17 cellular contexts compared by ENCODE assay signal in the genomic region with DNA sequence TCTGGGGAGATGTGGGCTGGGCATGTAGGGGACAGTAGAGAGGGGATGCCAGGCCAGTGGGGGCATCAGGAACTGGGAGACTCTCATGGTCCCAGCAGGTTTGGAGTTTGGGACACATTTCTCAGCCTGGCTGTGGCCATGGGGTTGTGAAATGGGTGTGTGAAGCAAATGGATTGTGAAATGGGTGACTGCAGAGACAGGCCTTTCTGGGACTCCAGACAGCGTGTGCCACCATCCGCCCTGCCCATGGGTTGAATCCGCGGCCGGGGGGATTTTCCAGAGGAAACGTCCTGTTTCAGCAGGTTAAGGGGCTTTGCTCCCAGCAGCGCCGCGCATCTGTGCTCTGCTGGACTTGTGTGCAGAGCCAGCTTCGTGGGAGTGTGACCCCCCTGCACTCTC. TPM values are rescaled to one million over a fixed set of nuclear protein-coding genes. Genes with fewer than 3 reads are reported as not detected.
DNase-seq lines count a peak whose midpoint lies in the region; ATAC-seq and TF ChIP-seq lines count a peak whose summit lies in the region.
"Had no signal": no experiment of that assay in that cellular context is flagged by ENCODE, and none has a peak within 500 bp of the region (broad histone marks: within the 10 kb centered on the region; RNA-seq: fewer than 3 reads in every experiment).

No MANE protein-coding gene starts in this region.

- H3K4me1 Mint-ChIP-seq in CD14-positive monocyte, result peaks cover 32% of the 10 kb centered on the region
- H3K4me1 Mint-ChIP-seq in effector memory CD8-positive, alpha-beta T cell (ENCODE audit: low read depth in 2 of 2), result peaks cover 11 to 17% of the 10 kb centered on the region in 2 donors

- no peaks in the 10 kb centered on the region for H3K27me3 ChIP-seq in psoas muscle (ENCODE audit: insufficient read depth in 3 of 3, low read length in 2 of 3)
- H3K27me3 ChIP-seq: pancreas, vagina had no signal

- TF ChIP-seq POLR2A in erythroblast (IDR thresholded peaks at IDR 0.05; ENCODE audit: low read length), result no peak

- intact Hi-C loops in CD14-positive monocyte (cut with micrococcal nuclease) (loop anchor here in 1 of 2 donors (10.0 kb wide), 2 partner anchors 89 to 339 kb away; a partner anchor contains a TSS), psoas muscle (cut with DNase I) (no loop called here)

- no peaks in the 10 kb centered on the region for H3K9me3 ChIP-seq in psoas muscle
- H3K9me3 ChIP-seq: BLaER1 treated with 17β-estradiol and CSF1 and Interleukin-3, amounts not matched to agents 10 nM and 100 nM; pancreas; vagina had no signal

- no peak for ATAC-seq in effector memory CD8-positive, alpha-beta T cell (replicated peaks)
- peak in 3 of 4 donors; percentile 21 to 47 (median 44) for ATAC-seq in psoas muscle
- ATAC-seq in GM18907 (IDR thresholded peaks at IDR 0.05; ENCODE audit: unreplicated experiment), result no peak
- ATAC-seq: pancreas had no signal

- H3K27me3 Mint-ChIP-seq in CD14-positive monocyte (ENCODE audit: low read depth in 3 of 3), result peaks cover 30 to 49% (median 32%) of the 10 kb centered on the region in 3 donors
- H3K27me3 Mint-ChIP-seq in effector memory CD8-positive, alpha-beta T cell, result peaks cover 24 to 58% of the 10 kb centered on the region in 2 donors

- DNase-seq in CD14-positive monocyte (ENCODE audit: low spot score) (peak; percentile 64), NOMO-1 treated with dmso at 0.1 percent for 144 hours (lab: John Stamatoyannopoulos, UW; ENCODE audit: unreplicated experiment) (peak; percentile 23), psoas muscle (peak; percentile 59 to 75), retina (no peak), erythroblast (lab: John Stamatoyannopoulos, UW) (no peak), NCI-H1417 treated with DMSO at 0.1 percent for 48 hours (lab: John Stamatoyannopoulos, UW) (no peak)
- no peak for DNase-seq in effector memory CD8-positive, alpha-beta T cell
- DNase-seq: activated gamma-delta T cell, EL, NCI-H526, pancreas, SHP77 treated with DMSO at 0.1 percent for 48 hours had no signal

- H3K27ac Mint-ChIP-seq in CD14-positive monocyte, result peak overlapping the region in 5 of 7 donors; percentile 46 to 86 (median 66)
- H3K27ac Mint-ChIP-seq in effector memory CD8-positive, alpha-beta T cell, result peak overlapping the region; percentile 64 to 73

- peaks cover 0 to 10% (median 4%) of the 10 kb centered on the region in 7 donors for H3K9me3 Mint-ChIP-seq in CD14-positive monocyte
- H3K9me3 Mint-ChIP-seq in effector memory CD8-positive, alpha-beta T cell, result no peaks in the 10 kb centered on the region
- H3K9me3 Mint-ChIP-seq: IgD-negative memory B cell had no signal

- peaks cover 73% of the 10 kb centered on the region for H3K4me1 ChIP-seq in psoas muscle

- H3K4me3 ChIP-seq in psoas muscle, result no peak overlapping the region
- H3K4me3 ChIP-seq: BLaER1 treated with 17β-estradiol and CSF1 and Interleukin-3, amounts not matched to agents 10 nM and 100 nM; cardiac muscle cell; pancreas; vagina had no signal

- 46 to 68% (median 51%) methylated on average over 10 of the region's 10 CpGs for WGBS in psoas muscle, 3 donors

- TF ChIP-seq CTCF in CD14-positive monocyte (IDR thresholded peaks at IDR 0.05) (no peak), psoas muscle (IDR thresholded peaks at IDR 0.05) (no peak)

- H3K4me3 Mint-ChIP-seq in CD14-positive monocyte, result peak overlapping the region; percentile 33 to 38
- H3K4me3 Mint-ChIP-seq in effector memory CD8-positive, alpha-beta T cell, result no peak overlapping the region

- peak overlapping the region; percentile 83 for H3K27ac ChIP-seq in psoas muscle
- H3K27ac ChIP-seq: BLaER1 treated with 17β-estradiol and CSF1 and Interleukin-3, amounts not matched to agents 10 nM and 100 nM; cardiac muscle cell; pancreas; vagina had no signal

- no peaks in the 10 kb centered on the region for H3K36me3 ChIP-seq in psoas muscle (ENCODE audit: insufficient read depth in 1 of 2, low read depth in 1 of 2)
- H3K36me3 ChIP-seq: BLaER1 treated with 17β-estradiol and CSF1 and Interleukin-3, amounts not matched to agents 10 nM and 100 nM; cardiac muscle cell; pancreas; vagina had no signal

- peaks cover 0 to 4% of the 10 kb centered on the region in 2 donors for H3K36me3 Mint-ChIP-seq in CD14-positive monocyte
- H3K36me3 Mint-ChIP-seq in effector memory CD8-positive, alpha-beta T cell (ENCODE audit: insufficient read depth), result peaks cover 22% of the 10 kb centered on the region
- H3K36me3 Mint-ChIP-seq: IgD-negative memory B cell had no signal

RNA-seq across cellular contexts. Expression of a gene that starts 3.7 kb away (rescaled TPM):
- under 1 TPM; 0.59 to 0.73 TPM for polyA plus RNA-seq in CD14-positive monocyte
- total RNA-seq in psoas muscle, result 10 to 100 TPM in 3 of 4 donors, 1 to 10 TPM in 1; 8.9 to 19.5 (median 15.6) TPM
- 10 to 100 TPM; 17.1 to 34.0 (median 30.7) TPM for polyA plus RNA-seq in psoas muscle

Comparison
In these comparisons a context has a peak if more than half of its experiments do, and no peak if none do; other contexts are left out.
1. DNase-seq: peak in CD14-positive monocyte (single experiment), NOMO-1 treated with dmso at 0.1 percent for 144 hours (single experiment) and psoas muscle (2 of 2); none in effector memory CD8-positive, alpha-beta T cell (0 of 3), retina (single experiment), erythroblast (0 of 2) and NCI-H1417 treated with DMSO at 0.1 percent for 48 hours (single experiment).
2. H3K4me3 Mint-ChIP-seq: peak in CD14-positive monocyte (2 of 2); none in effector memory CD8-positive, alpha-beta T cell (0 of 2).
3. ATAC-seq: peak in psoas muscle (3 of 4); none in effector memory CD8-positive, alpha-beta T cell (single experiment) and GM18907 (single experiment).
4. RNA of a gene that starts 3.7 kb away (polyA plus RNA-seq): 17.1 to 34.0 TPM in psoas muscle; 0.59 to 0.73 TPM in CD14-positive monocyte; every median in the first group is over 10 times any median in the second.